8 cellular contexts compared by ENCODE assay signal in the genomic region with DNA sequence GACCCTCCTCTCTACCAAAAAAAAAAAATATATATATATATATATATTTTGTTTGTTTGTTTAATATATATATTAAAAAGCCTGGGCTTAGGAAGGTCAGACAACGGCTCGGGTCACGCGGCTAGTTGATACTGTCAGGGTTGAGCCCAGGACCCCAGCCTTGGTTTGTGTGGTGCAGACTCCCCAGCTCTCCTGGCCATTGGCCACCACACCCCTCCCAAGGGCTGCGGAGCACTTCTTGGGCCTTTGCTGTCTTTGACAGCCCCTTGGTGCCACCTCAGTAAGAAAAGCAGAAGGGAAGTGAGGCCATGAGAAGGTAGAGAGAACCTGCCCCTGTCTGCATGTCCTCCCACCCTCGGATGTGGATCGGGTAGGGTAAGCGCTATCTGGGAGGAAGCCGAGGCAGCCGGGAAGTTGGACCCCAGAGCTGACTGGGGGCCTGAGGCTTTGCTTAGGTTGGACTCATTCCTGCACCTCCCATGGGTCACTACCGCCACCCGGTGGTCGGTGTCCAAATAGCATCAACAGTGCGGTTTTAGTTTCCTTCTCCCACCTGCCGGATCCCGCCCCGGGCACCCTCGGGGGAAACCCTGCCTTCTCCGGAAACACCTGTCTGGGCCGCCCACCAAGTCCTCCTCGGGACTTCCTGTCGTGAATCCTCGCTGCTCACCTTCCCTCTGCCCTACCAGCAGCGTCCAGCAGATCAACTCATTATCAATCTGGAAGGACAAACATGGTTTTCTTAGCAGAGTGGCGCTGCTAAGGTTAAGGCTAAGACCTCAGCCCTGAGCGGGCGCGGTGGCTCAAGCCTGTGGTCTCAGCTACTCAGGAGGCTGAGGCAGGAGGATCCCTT. TPM values are rescaled to one million over a fixed set of nuclear protein-coding genes. Genes with fewer than 3 reads are reported as not detected.
DNase-seq lines count a peak whose midpoint lies in the region; ATAC-seq lines count a peak whose summit lies in the region.

No MANE protein-coding gene starts in this region.

- DNase-seq in CD4-positive, alpha-beta memory T cell: peak; percentile 79 to 87 (median 82)
- DNase-seq in NCI-H526 treated with DMSO at 0.1 percent for 48 hours (lab: John Stamatoyannopoulos, UW) (peak; percentile 27), ecto neural progenitor cell (ENCODE audit: low spot score) (peak; percentile 92), memory B cell (ENCODE audit: low spot score in 2 of 2) (peak; percentile 92 to 96)
- peak; percentile 87 to 92 for DNase-seq in activated CD4-positive, alpha-beta T cell treated with anti-CD3 and anti-CD28 coated beads, Interleukin-2, amount 50 U/mL, for 4 hours
- DNase-seq in stimulated activated CD8-positive, alpha-beta memory T cell treated with anti-CD3 and anti-CD28 coated beads, Interleukin-12 subunit alpha, Interleukin-12 subunit beta, amount 100 ng/mL, for 1 hour (ENCODE audit: low read depth): peak; percentile 85

- H3K27ac ChIP-seq in CD4-positive, alpha-beta memory T cell (ENCODE audit: low read depth, low read length): no peak overlapping the region

- intact Hi-C loops in CD4-positive, alpha-beta memory T cell (cut with micrococcal nuclease): loop anchor here (1.0 to 10.0 kb wide), 4 partner anchors 294 to 569 kb away; a partner anchor contains a TSS

- H3K27me3 ChIP-seq in CD4-positive, alpha-beta memory T cell (ENCODE audit: insufficient read depth, low read length): no peaks in the 10 kb centered on the region

- peak overlapping the region in 5 of 7 donors; percentile 41 to 90 (median 84) for H3K27ac Mint-ChIP-seq in CD4-positive, alpha-beta memory T cell
- peak overlapping the region; percentile 62 for H3K27ac Mint-ChIP-seq in memory B cell

- ATAC-seq in GM19372 (IDR thresholded peaks at IDR 0.05; ENCODE audit: low read depth, unreplicated experiment): peak; percentile 87
- ATAC-seq in HG03469 (IDR thresholded peaks at IDR 0.05; ENCODE audit: unreplicated experiment): peak; percentile 79
- ATAC-seq in memory B cell (ENCODE audit: low read depth): peak; percentile 88

- CTCF ChIA-PET in CD4-positive, alpha-beta memory T cell (lab: Charles Lee; ENCODE audit: partially characterized antibody): interaction anchor here (0.9 to 3.1 kb wide), 10 partner anchors 10 to 514 kb away, joined by 3 to 24 read pairs (median 4); a partner anchor contains a TSS

- H3K9me3 ChIP-seq in CD4-positive, alpha-beta memory T cell (ENCODE audit: control insufficient read depth in 1 of 2, low read length in 2 of 2): no peaks in the 10 kb centered on the region

- H3K27me3 Mint-ChIP-seq in CD4-positive, alpha-beta memory T cell: peaks cover 0 to 3% of the 10 kb centered on the region in 2 donors
- H3K27me3 Mint-ChIP-seq in memory B cell: no peaks in the 10 kb centered on the region

- H3K4me3 Mint-ChIP-seq in CD4-positive, alpha-beta memory T cell: peak overlapping the region; percentile 87 to 95 (median 92)
- H3K4me3 Mint-ChIP-seq in memory B cell: peak overlapping the region; percentile 88

- POLR2A ChIA-PET in CD4-positive, alpha-beta memory T cell (lab: Charles Lee; ENCODE audit: partially characterized antibody): interaction anchor here (1.3 kb wide), 1 partner anchor 232 kb away, joined by 4 read pairs; no protein-coding TSS in a partner anchor

- H3K4me1 ChIP-seq in CD4-positive, alpha-beta memory T cell (ENCODE audit: insufficient read depth, low read length): peaks cover 10% of the 10 kb centered on the region

- H3K4me1 Mint-ChIP-seq in CD4-positive, alpha-beta memory T cell: peaks cover 4 to 10% (median 7%) of the 10 kb centered on the region in 4 donors
- peaks cover 26% of the 10 kb centered on the region for H3K4me1 Mint-ChIP-seq in memory B cell

- H3K4me3 ChIP-seq in CD4-positive, alpha-beta memory T cell (ENCODE audit: low read length in 2 of 2): peak overlapping the region in 1 of 2 donors; percentile 27

- H3K36me3 Mint-ChIP-seq in CD4-positive, alpha-beta memory T cell: no peaks in the 10 kb centered on the region
- no peaks in the 10 kb centered on the region for H3K36me3 Mint-ChIP-seq in memory B cell

- no peaks in the 10 kb centered on the region for H3K9me3 Mint-ChIP-seq in CD4-positive, alpha-beta memory T cell
- H3K9me3 Mint-ChIP-seq in memory B cell: no peaks in the 10 kb centered on the region

- H3K36me3 ChIP-seq in CD4-positive, alpha-beta memory T cell (ENCODE audit: insufficient read depth, low read length): no peaks in the 10 kb centered on the region

RNA-seq across cellular contexts. Expression of a gene that starts 29.8 kb away (rescaled TPM):
- total RNA-seq in CD4-positive, alpha-beta memory T cell: 10 to 100 TPM; 36.9 to 41.2 TPM
- 10 to 100 TPM; 35.7 to 51.9 TPM for polyA plus RNA-seq in CD4-positive, alpha-beta memory T cell

RNA-seq across cellular contexts. Expression of a gene that starts 49.4 kb away (rescaled TPM):
- total RNA-seq in CD4-positive, alpha-beta memory T cell: not detected
- polyA plus RNA-seq in CD4-positive, alpha-beta memory T cell: not detected

Comparison
In these comparisons a context has a peak if more than half of its experiments do, and no peak if none do; other contexts are left out.
1. DNase-seq: peak in every context shown above with its lines; median percentile 94 in memory B cell; 92 in ecto neural progenitor cell; 90 in activated CD4-positive, alpha-beta T cell treated with anti-CD3 and anti-CD28 coated beads, Interleukin-2, amount 50 U/mL, for 4 hours; 85 in stimulated activated CD8-positive, alpha-beta memory T cell treated with anti-CD3 and anti-CD28 coated beads, Interleukin-12 subunit alpha, Interleukin-12 subunit beta, amount 100 ng/mL, for 1 hour; 82 in CD4-positive, alpha-beta memory T cell; 27 in NCI-H526 treated with DMSO at 0.1 percent for 48 hours.